ENCODE assay signal across 17 cellular contexts in the genomic region with DNA sequence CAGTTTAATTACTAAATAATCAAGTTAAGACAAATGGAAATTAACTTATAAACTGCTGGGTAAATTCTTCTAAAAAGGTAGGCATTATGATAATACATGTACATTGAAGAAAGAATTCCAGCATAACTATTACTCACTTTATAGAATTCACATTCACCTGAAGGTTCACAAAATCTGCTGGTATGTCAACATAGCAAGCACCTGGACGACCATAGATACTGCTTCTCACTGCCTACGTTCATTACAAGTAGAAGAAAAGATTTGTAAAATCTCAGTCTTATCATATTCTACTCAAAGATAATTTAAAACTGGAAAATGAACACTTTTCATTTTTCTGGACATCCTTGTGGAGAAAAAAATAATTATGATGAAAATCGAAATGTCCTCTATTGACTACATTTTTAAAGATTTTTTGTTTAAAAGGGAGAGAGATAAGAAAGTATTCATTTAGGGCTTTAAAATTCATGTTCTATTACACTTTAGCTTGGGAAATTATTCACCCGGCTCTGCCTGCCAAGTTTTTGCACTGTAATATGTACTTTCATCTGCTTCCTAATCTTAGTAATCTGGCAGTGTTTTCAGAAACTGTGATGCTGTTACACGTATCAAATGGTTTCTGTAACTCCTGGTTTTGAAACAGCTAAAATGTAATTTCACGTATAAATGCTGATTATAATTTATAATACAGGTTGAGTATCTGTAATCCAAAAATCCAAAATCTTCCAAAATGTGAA. TPM values are rescaled to one million over a fixed set of nuclear protein-coding genes. Genes with fewer than 3 reads are reported as not detected.
DNase-seq lines count a peak whose midpoint lies in the region; ATAC-seq, FAIRE-seq and TF ChIP-seq lines count a peak whose summit lies in the region.
"Had no signal": no experiment of that assay in that cellular context is flagged by ENCODE, and none has a peak within 500 bp of the region (broad histone marks: within the 10 kb centered on the region; RNA-seq: fewer than 3 reads in every experiment).

No MANE protein-coding gene starts in this region.

- DNase-seq in Ammon's horn (ENCODE audit: low spot score) (peak; percentile 47), brain microvascular endothelial cell (peak; percentile 19), fibroblast of the aortic adventitia (ENCODE audit: low read depth) (peak; percentile 90), pancreas (no peak), DMS 273 (lab: John Stamatoyannopoulos, UW; ENCODE audit: unreplicated experiment) (no peak), breast epithelium (ENCODE audit: low spot score in 2 of 2) (no peak)
- no peak for DNase-seq in activated CD4-positive, alpha-beta T cell treated with anti-CD3 and anti-CD28 coated beads for 4 hours
- DNase-seq: HCEC 1CT; NCI-H1436 treated with DMSO at 0.1 percent for 48 hours; NCI-H2227 treated with DMSO at 0.1 percent for 48 hours; NCI-H526; NK-92 treated with Interleukin-12 subunit alpha and Interleukin-12 subunit beta, amount 100 ng/mL, for 24 hours had no signal

- WGBS in pancreas, 2 donors: 14 to 15% methylated on average over 6 of the region's 6 CpGs

- peak overlapping the region; percentile 5 for H3K27ac ChIP-seq in brain microvascular endothelial cell
- H3K27ac ChIP-seq in pancreas: peak overlapping the region in 2 of 4 donors; percentile 39 to 47
- H3K27ac ChIP-seq in breast epithelium: no peak overlapping the region
- H3K27ac ChIP-seq: A549 had no signal

- H3K9me3 ChIP-seq in pancreas (no peaks in the 10 kb centered on the region), breast epithelium (no peaks in the 10 kb centered on the region)
- H3K9me3 ChIP-seq: A549 had no signal

- H3K4me3 ChIP-seq in brain microvascular endothelial cell (ENCODE audit: low read depth, low read length): no peak overlapping the region
- no peak overlapping the region for H3K4me3 ChIP-seq in fibroblast of the aortic adventitia (ENCODE audit: low read depth, low read length)
- H3K4me3 ChIP-seq in pancreas: no peak overlapping the region
- H3K4me3 ChIP-seq in breast epithelium: no peak overlapping the region
- H3K4me3 ChIP-seq: A549, GM12878, K562 had no signal

- in situ Hi-C loops in brain microvascular endothelial cell (cut with HindIII; ENCODE audit: low pct_ligation_motif_present, low sequenced_read_pairs): no loop called here

- FAIRE-seq in pancreas (lab: Jason Lieb, UNC): peak; percentile 68
- FAIRE-seq: A549, GM12878, HTR-8/SVneo, K562 had no signal

- H3K4me1 ChIP-seq in pancreas (peaks cover 0 to 19% (median 5%) of the 10 kb centered on the region in 3 donors), breast epithelium (no peaks in the 10 kb centered on the region)
- H3K4me1 ChIP-seq: A549 had no signal

- no peak for TF ChIP-seq CTCF in brain microvascular endothelial cell (IDR thresholded peaks at IDR 0.05; ENCODE audit: low read depth, low read length, missing control alignments)
- TF ChIP-seq CTCF in fibroblast of the aortic adventitia (IDR thresholded peaks at IDR 0.05; ENCODE audit: insufficient read depth, low read length): no peak
- no peak for TF ChIP-seq CTCF in pancreas (IDR thresholded peaks at IDR 0.05)
- no peak for TF ChIP-seq CTCF in breast epithelium (IDR thresholded peaks at IDR 0.05)

- ATAC-seq in pancreas: peak; percentile 71 to 88 (median 84)
- no peak for ATAC-seq in GM18867 (IDR thresholded peaks at IDR 0.05; ENCODE audit: unreplicated experiment)
- ATAC-seq: A549, GM12878, K562 had no signal

- intact Hi-C loops in pancreas (cut with DNase I) (no loop called here), breast epithelium (cut with DNase I; ENCODE audit: low total_unique reads) (no loop called here)

- H3K27me3 ChIP-seq in brain microvascular endothelial cell (replicated peaks): no peaks in the 10 kb centered on the region
- H3K27me3 ChIP-seq in pancreas: no peaks in the 10 kb centered on the region
- no peaks in the 10 kb centered on the region for H3K27me3 ChIP-seq in breast epithelium

- TF ChIP-seq POLR2A in breast epithelium (IDR thresholded peaks at IDR 0.05): no peak

- H3K36me3 ChIP-seq in brain microvascular endothelial cell (replicated peaks): peaks cover 18% of the 10 kb centered on the region
- peaks cover 0 to 40% (median 8%) of the 10 kb centered on the region in 3 donors for H3K36me3 ChIP-seq in pancreas
- peaks cover 22% of the 10 kb centered on the region for H3K36me3 ChIP-seq in breast epithelium

RNA-seq across cellular contexts. Expression of a gene that starts 16.1 kb away (rescaled TPM):
- total RNA-seq in fibroblast of the aortic adventitia (ENCODE audit: low replicate concordance): 32.4 and 48.9 TPM in 2 replicates
- total RNA-seq in pancreas: 10 to 100 TPM; 10.2 to 18.8 (median 12.8) TPM
- 10 to 100 TPM in 1 of 2 donors, 1 to 10 TPM in 1; 6.5 to 11.5 TPM for polyA plus RNA-seq in pancreas
- total RNA-seq in breast epithelium: 10 to 100 TPM; 27.7 to 40.3 (median 28.8) TPM

RNA-seq across cellular contexts. Expression of a gene that starts 16.3 kb away (rescaled TPM):
- total RNA-seq in fibroblast of the aortic adventitia (ENCODE audit: low replicate concordance) (19.7 and 38.8 TPM in 2 replicates), pancreas (10 to 100 TPM; 14.2 to 22.0 (median 16.7) TPM), breast epithelium (10 to 100 TPM; 30.2 to 89.8 (median 35.1) TPM)
- 10 to 100 TPM in 1 of 2 donors, 1 to 10 TPM in 1; 6.2 to 16.5 TPM for polyA plus RNA-seq in pancreas

Comparison
In these comparisons a context has a peak if more than half of its experiments do, and no peak if none do; other contexts are left out.
1. DNase-seq: peak in Ammon's horn (single experiment), brain microvascular endothelial cell (single experiment) and fibroblast of the aortic adventitia (single experiment); none in pancreas (0 of 6), DMS 273 (single experiment), breast epithelium (0 of 2) and activated CD4-positive, alpha-beta T cell treated with anti-CD3 and anti-CD28 coated beads for 4 hours (0 of 2).